ENCODE assay signal across 1 cellular context in genomic region chr12:121550974-121551631, GRCh38.
TF ChIP-seq lines count a peak whose summit lies in the region.

No MANE protein-coding gene starts in this region.

TF ChIP-seq in GM23338, 12 proteins besides CTCF, POLR2A, EP300 and RAD21 (continued from another document):
- TF ChIP-seq REST (IDR thresholded peaks at IDR 0.05; ENCODE audit: unreplicated experiment) (no peak), NANOG (IDR thresholded peaks at IDR 0.05; ENCODE audit: borderline replicate concordance) (no peak), ZNF331 (CRISPR knock-in tag; IDR thresholded peaks at IDR 0.05; ENCODE audit: low read depth) (no peak), ZNF462 (CRISPR knock-in tag; IDR thresholded peaks at IDR 0.05) (no peak), ETS1 (IDR thresholded peaks at IDR 0.05) (no peak), JUNB (IDR thresholded peaks at IDR 0.05; ENCODE audit: unreplicated experiment) (no peak), EZH2 (IDR thresholded peaks at IDR 0.05; ENCODE audit: low read depth, unreplicated experiment) (no peak), POLR2AphosphoS5 (IDR thresholded peaks at IDR 0.05; ENCODE audit: low read depth) (no peak), EZH2phosphoT487 (IDR thresholded peaks at IDR 0.05; ENCODE audit: unreplicated experiment) (no peak), STAT1 (IDR thresholded peaks at IDR 0.05; ENCODE audit: unreplicated experiment) (no peak)
